ENCODE assay signal across 8 cellular contexts in genomic region chr12:13534645-13535398, GRCh38.
DNase-seq lines count a peak whose midpoint lies in the region; ATAC-seq and TF ChIP-seq lines count a peak whose summit lies in the region.

No MANE protein-coding gene starts in this region.

- TF ChIP-seq CTCF in gastroesophageal sphincter (IDR thresholded peaks at IDR 0.05) (peak; percentile 39 to 80 (median 48)), osteocyte (IDR thresholded peaks at IDR 0.05) (peak; percentile 82)

- CTCF ChIA-PET in activated CD4-positive, alpha-beta memory T cell treated with anti-CD3 and anti-CD28 coated beads, Interleukin-2, amount 10 ng/mL, durations not matched to agents 7 days and 5 days (lab: Charles Lee): interaction anchor here (1.1 to 2.2 kb wide), 5 partner anchors 10 to 279 kb away, joined by 3 to 6 read pairs (median 4); no protein-coding TSS in a partner anchor

- no peaks in the 10 kb centered on the region for H3K27me3 ChIP-seq in gastroesophageal sphincter

- no peaks in the 10 kb centered on the region for H3K4me1 Mint-ChIP-seq in activated T-cell treated with anti-CD3 and anti-CD28 coated beads, Interleukin-2, amount 50 U/mL, for 4 hours (ENCODE audit: low read depth)
- peaks cover 2% of the 10 kb centered on the region for H3K4me1 Mint-ChIP-seq in activated CD4-positive, alpha-beta memory T cell treated with anti-CD3 and anti-CD28 coated beads, Interleukin-2, amount 10 ng/mL, durations not matched to agents 7 days and 5 days
- no peaks in the 10 kb centered on the region for H3K4me1 Mint-ChIP-seq in osteocyte (ENCODE audit: unreplicated experiment)

- H3K4me3 Mint-ChIP-seq in activated T-cell treated with anti-CD3 and anti-CD28 coated beads, Interleukin-2, amount 50 U/mL, for 4 hours: no peak overlapping the region
- no peak overlapping the region for H3K4me3 Mint-ChIP-seq in activated CD4-positive, alpha-beta memory T cell treated with anti-CD3 and anti-CD28 coated beads, Interleukin-2, amount 10 ng/mL, durations not matched to agents 7 days and 5 days
- H3K4me3 Mint-ChIP-seq in osteocyte (ENCODE audit: unreplicated experiment): peak overlapping the region; percentile 38

- H3K27me3 Mint-ChIP-seq in activated T-cell treated with anti-CD3 and anti-CD28 coated beads, Interleukin-2, amount 50 U/mL, for 4 hours (ENCODE audit: low read depth): peaks cover 6% of the 10 kb centered on the region
- H3K27me3 Mint-ChIP-seq in activated CD4-positive, alpha-beta memory T cell treated with anti-CD3 and anti-CD28 coated beads, Interleukin-2, amount 10 ng/mL, durations not matched to agents 7 days and 5 days: peaks cover 13% of the 10 kb centered on the region
- H3K27me3 Mint-ChIP-seq in osteocyte (ENCODE audit: unreplicated experiment): peaks cover 10% of the 10 kb centered on the region

- no peak for TF ChIP-seq POLR2A in gastroesophageal sphincter (IDR thresholded peaks at IDR 0.05)

- DNase-seq in activated T-cell treated with anti-CD3 and anti-CD28 coated beads for 48 hours (ENCODE audit: low read depth) (peak; percentile 33), NCI-H1092 treated with DMSO at 0.1 percent for 48 hours (lab: John Stamatoyannopoulos, UW) (peak; percentile 78), osteocyte (ENCODE audit: extremely low spot score, unreplicated experiment) (peak; percentile 87)
- DNase-seq in activated T-cell treated with anti-CD3 and anti-CD28 coated beads, Interleukin-2, amount 50 U/mL, for 4 hours: no peak
- DNase-seq in activated CD4-positive, alpha-beta memory T cell treated with anti-CD3 and anti-CD28 coated beads, Interleukin-2, amount 10 ng/mL, durations not matched to agents 7 days and 5 days: peak; percentile 50

- H3K27ac Mint-ChIP-seq in activated CD4-positive, alpha-beta memory T cell treated with anti-CD3 and anti-CD28 coated beads, Interleukin-2, amount 10 ng/mL, durations not matched to agents 7 days and 5 days: no peak overlapping the region
- no peak overlapping the region for H3K27ac Mint-ChIP-seq in osteocyte (ENCODE audit: unreplicated experiment)

- H3K9me3 Mint-ChIP-seq in activated T-cell treated with anti-CD3 and anti-CD28 coated beads, Interleukin-2, amount 50 U/mL, for 4 hours: no peaks in the 10 kb centered on the region
- no peaks in the 10 kb centered on the region for H3K9me3 Mint-ChIP-seq in activated CD4-positive, alpha-beta memory T cell treated with anti-CD3 and anti-CD28 coated beads, Interleukin-2, amount 10 ng/mL, durations not matched to agents 7 days and 5 days
- no peaks in the 10 kb centered on the region for H3K9me3 Mint-ChIP-seq in osteocyte (ENCODE audit: unreplicated experiment)

- peak overlapping the region in 1 of 2 donors; percentile 11 for H3K4me3 ChIP-seq in gastroesophageal sphincter

- H3K4me1 ChIP-seq in gastroesophageal sphincter: no peaks in the 10 kb centered on the region

- H3K9me3 ChIP-seq in gastroesophageal sphincter: no peaks in the 10 kb centered on the region

- ATAC-seq in activated T-cell treated with anti-CD3 and anti-CD28 coated beads, Interleukin-2, amount 50 U/mL, for 4 hours: no peak
- no peak for ATAC-seq in gastroesophageal sphincter
- no peak for ATAC-seq in GM21423 (IDR thresholded peaks at IDR 0.05; ENCODE audit: unreplicated experiment)
- no peak for ATAC-seq in HG03457 (IDR thresholded peaks at IDR 0.05; ENCODE audit: unreplicated experiment)

- H3K36me3 Mint-ChIP-seq in activated T-cell treated with anti-CD3 and anti-CD28 coated beads, Interleukin-2, amount 50 U/mL, for 4 hours (ENCODE audit: insufficient read depth): no peaks in the 10 kb centered on the region
- no peaks in the 10 kb centered on the region for H3K36me3 Mint-ChIP-seq in activated CD4-positive, alpha-beta memory T cell treated with anti-CD3 and anti-CD28 coated beads, Interleukin-2, amount 10 ng/mL, durations not matched to agents 7 days and 5 days (ENCODE audit: low read depth)
- no peaks in the 10 kb centered on the region for H3K36me3 Mint-ChIP-seq in osteocyte (ENCODE audit: unreplicated experiment)

- WGBS in gastroesophageal sphincter (ENCODE audit: low coverage in 1 of 2), 2 donors: 26 to 31% methylated on average over 8 of the region's 8 CpGs

- H3K27ac ChIP-seq in gastroesophageal sphincter: no peak overlapping the region

- TF ChIP-seq EP300 in gastroesophageal sphincter (IDR thresholded peaks at IDR 0.05): no peak

- POLR2A ChIA-PET in activated CD4-positive, alpha-beta memory T cell treated with anti-CD3 and anti-CD28 coated beads, Interleukin-2, amount 10 ng/mL, durations not matched to agents 7 days and 5 days (lab: Charles Lee): no interaction called here

- H3K36me3 ChIP-seq in gastroesophageal sphincter: no peaks in the 10 kb centered on the region
